Comparison of ENCODE assay signal across 9 cellular contexts in genomic region chr6:36387440-36388303, GRCh38. TPM values are rescaled to one million over a fixed set of nuclear protein-coding genes. Genes with fewer than 3 reads are reported as not detected.
DNase-seq lines count a peak whose midpoint lies in the region; ATAC-seq lines count a peak whose summit lies in the region.
"Had no signal": no experiment of that assay in that cellular context is flagged by ENCODE, and none has a peak within 500 bp of the region (broad histone marks: within the 10 kb centered on the region; RNA-seq: fewer than 3 reads in every experiment).

ETV7 (minus strand) TSS chr6:36387669; CDS start chr6:36387541, 128 bp downstream.

- no peaks in the 10 kb centered on the region for H3K79me1 ChIP-seq in mesendoderm (ENCODE audit: low read length)

- no peaks in the 10 kb centered on the region for H3K79me2 ChIP-seq in mesendoderm (ENCODE audit: control insufficient read depth, insufficient read depth, low read length)

- H3K9me3 ChIP-seq in duodenal mucosa (ENCODE audit: control insufficient read depth in 1 of 2, low read length in 2 of 2): no peaks in the 10 kb centered on the region

- no peak within 1 kb of the TSS for H4K8ac ChIP-seq in mesendoderm (ENCODE audit: low read depth, low read length)

- H2BK15ac ChIP-seq in mesendoderm (replicated peaks; ENCODE audit: low read depth): no peak within 1 kb of the TSS

- peak within 1 kb of the TSS; percentile 69 for H3K4me2 ChIP-seq in mesendoderm (ENCODE audit: low read length)

- DNase-seq in NCI-H2227 (lab: John Stamatoyannopoulos, UW; ENCODE audit: unreplicated experiment) (peak; percentile 14), NCI-H2227 treated with DMSO at 0.1 percent for 48 hours (lab: John Stamatoyannopoulos, UW) (no peak), mesendoderm (no peak), GDM1 (lab: John Stamatoyannopoulos, UW) (no peak)
- peak; percentile 58 for DNase-seq in activated CD4-positive, CD25-positive, alpha-beta regulatory T cell treated with anti-CD3 and anti-CD28 coated beads, Interleukin-2, amount 50 U/mL, for 72 hours
- peak; percentile 60 to 64 for DNase-seq in stimulated activated CD8-positive, alpha-beta memory T cell treated with anti-CD3 and anti-CD28 coated beads, Interleukin-7, amount 100 ng/mL, for 4 hours (ENCODE audit: low read depth in 2 of 2)

- H3K4me3 ChIP-seq in duodenal mucosa (ENCODE audit: low read depth in 1 of 2, low read length in 2 of 2): peak within 1 kb of the TSS; percentile 86 to 93
- H3K4me3 ChIP-seq in mesendoderm (ENCODE audit: low read length): peak within 1 kb of the TSS; percentile 17

- peaks cover 0 to 4% of the 10 kb centered on the region in 2 donors for H3K36me3 ChIP-seq in duodenal mucosa (ENCODE audit: control insufficient read depth in 1 of 2, insufficient read depth in 2 of 2, low read length in 2 of 2)
- no peaks in the 10 kb centered on the region for H3K36me3 ChIP-seq in mesendoderm (ENCODE audit: control insufficient read depth, insufficient read depth, low read length)

- ATAC-seq in GM19455 (IDR thresholded peaks at IDR 0.05; ENCODE audit: unreplicated experiment): no peak

- H2AK5ac ChIP-seq in mesendoderm (ENCODE audit: low read length): no peak within 1 kb of the TSS

- peak within 1 kb of the TSS; percentile 56 for H3K56ac ChIP-seq in mesendoderm (ENCODE audit: low read length)

- H3K27ac ChIP-seq in duodenal mucosa (ENCODE audit: low read depth, low read length) (peak within 1 kb of the TSS; percentile 11), mesendoderm (ENCODE audit: low read depth, low read length) (no peak within 1 kb of the TSS)
- H3K27ac ChIP-seq: epithelial cell of prostate had no signal

- no CpG with 5 or more reads among the region's 65 CpGs for WGBS in mesendoderm (ENCODE audit: extremely low coverage, insufficient coverage, low lambda C conversion rate)

- peak within 1 kb of the TSS; percentile 79 to 91 for H3K9ac ChIP-seq in duodenal mucosa (ENCODE audit: low read depth in 1 of 2, low read length in 2 of 2)
- peak within 1 kb of the TSS; percentile 38 for H3K9ac ChIP-seq in mesendoderm (ENCODE audit: low read length)

- H3K27me3 ChIP-seq in duodenal mucosa (ENCODE audit: control insufficient read depth in 1 of 2, insufficient read depth in 2 of 2, low read length in 2 of 2) (no peaks in the 10 kb centered on the region), mesendoderm (ENCODE audit: insufficient read depth, low read length, poor library complexity) (peaks cover 30% of the 10 kb centered on the region)

- H2BK5ac ChIP-seq in mesendoderm (ENCODE audit: low read length): no peak within 1 kb of the TSS

- peak within 1 kb of the TSS; percentile 37 for H3K23ac ChIP-seq in mesendoderm (ENCODE audit: low read length)

- no peak within 1 kb of the TSS for H2BK120ac ChIP-seq in mesendoderm (ENCODE audit: low read depth, low read length)

- no peak within 1 kb of the TSS for H3K18ac ChIP-seq in mesendoderm (ENCODE audit: low read length)

- no peak within 1 kb of the TSS for H3K4ac ChIP-seq in mesendoderm (ENCODE audit: low read depth, low read length)

- H3K4me1 ChIP-seq in duodenal mucosa (ENCODE audit: control insufficient read depth in 1 of 2, insufficient read depth in 2 of 2, low read length in 2 of 2) (peaks cover 0 to 11% of the 10 kb centered on the region in 2 donors), mesendoderm (ENCODE audit: control insufficient read depth, low read depth, low read length) (no peaks in the 10 kb centered on the region)

- no peak within 1 kb of the TSS for H4K5ac ChIP-seq in mesendoderm (ENCODE audit: low read length)

RNA-seq across cellular contexts. Expression of gene ETV7, which starts in this region (rescaled TPM):
- polyA plus RNA-seq in mesendoderm (2013, experiment 1 of 2): 0.28 TPM
- polyA plus RNA-seq in mesendoderm (2013, experiment 2 of 2): 0.27 TPM

Comparison
In these comparisons a context has a peak if more than half of its experiments do, and no peak if none do; other contexts are left out.
1. DNase-seq: peak in NCI-H2227 (single experiment), activated CD4-positive, CD25-positive, alpha-beta regulatory T cell treated with anti-CD3 and anti-CD28 coated beads, Interleukin-2, amount 50 U/mL, for 72 hours (single experiment) and stimulated activated CD8-positive, alpha-beta memory T cell treated with anti-CD3 and anti-CD28 coated beads, Interleukin-7, amount 100 ng/mL, for 4 hours (2 of 2); none in NCI-H2227 treated with DMSO at 0.1 percent for 48 hours (single experiment), mesendoderm (single experiment) and GDM1 (single experiment).